ENCODE assay signal across 34 cellular contexts in genomic region chr4:182705389-182705788, GRCh38.
"Had no signal": no experiment of that assay in that cellular context is flagged by ENCODE, and none has a peak within 500 bp of the region (broad histone marks: within the 10 kb centered on the region; RNA-seq: fewer than 3 reads in every experiment).

No MANE protein-coding gene starts in this region.

- H3K27me3 ChIP-seq: MG63 had no signal

- H3K36me3 ChIP-seq: MG63 had no signal

- H3K4me3 ChIP-seq: MG63 had no signal

- DNase-seq: Karpas-422, Kasumi-1, MG63, MM.1S, MV-4-11, NCI-H1048, NCI-H1092, NCI-H1092 treated with DMSO at 0.1 percent for 48 hours, NCI-H1105, NCI-H1105 treated with DMSO at 0.1 percent for 48 hours, NCI-H1417, NCI-H1417 treated with DMSO at 0.1 percent for 48 hours, NCI-H1436, NCI-H1436 treated with DMSO at 0.1 percent for 48 hours, NCI-H146, NCI-H1694, NCI-H1694 treated with DMSO at 0.1 percent for 48 hours, NCI-H187, NCI-H187 treated with DMSO at 0.1 percent for 48 hours, NCI-H1930, NCI-H2029, NCI-H2029 treated with DMSO at 0.1 percent for 48 hours, NCI-H2081, NCI-H2081 treated with DMSO at 0.1 percent for 48 hours, NCI-H2107, NCI-H2171, NCI-H2171 treated with DMSO at 0.1 percent for 48 hours, NCI-H2227 treated with DMSO at 0.1 percent for 48 hours, NCI-H226, NCI-H345, NCI-H446, NCI-H446 treated with DMSO at 0.1 percent for 48 hours, NCI-H510A, NCI-H510A treated with DMSO at 0.1 percent for 48 hours had no signal

- H3K9me3 ChIP-seq: MG63 had no signal
